ENCODE assay signal across 9 cellular contexts in genomic region chr17:67390646-67391480, GRCh38. TPM values are rescaled to one million over a fixed set of nuclear protein-coding genes. Genes with fewer than 3 reads are reported as not detected.
DNase-seq lines count a peak whose midpoint lies in the region; FAIRE-seq and TF ChIP-seq lines count a peak whose summit lies in the region.
"Had no signal": no experiment of that assay in that cellular context is flagged by ENCODE, and none has a peak within 500 bp of the region (broad histone marks: within the 10 kb centered on the region; RNA-seq: fewer than 3 reads in every experiment).

No MANE protein-coding gene starts in this region.

- H3K4me3 ChIP-seq in GM12864 (ENCODE audit: low read depth, low read length) (no peak overlapping the region), NB4 (ENCODE audit: low read depth, low read length) (no peak overlapping the region)
- H3K4me3 ChIP-seq: cardiac muscle cell had no signal

- DNase-seq in GM12864 (ENCODE audit: low read depth) (peak; percentile 58), H54 (ENCODE audit: insufficient read length, low spot score) (peak; percentile 70), NB4 (ENCODE audit: low read depth) (peak; percentile 84), endothelial cell (ENCODE audit: low spot score) (no peak), nephron progenitor cell (peak; percentile 25), urothelium cell line (ENCODE audit: low spot score) (peak; percentile 70), retina (no peak)
- peak; percentile 12 to 58 for DNase-seq in activated CD4-positive, alpha-beta T cell treated with anti-CD3 and anti-CD28 coated beads, Interleukin-2, amount 50 U/mL, for 24 hours (ENCODE audit: low read depth in 1 of 2, low spot score in 1 of 2)

- H3K4me1 Mint-ChIP-seq in endothelial cell (ENCODE audit: unreplicated experiment) (peaks cover 13% of the 10 kb centered on the region), nephron progenitor cell (peaks cover 47% of the 10 kb centered on the region)

- TF ChIP-seq CTCF in GM12864 (IDR thresholded peaks at IDR 0.05; ENCODE audit: low read depth, low read length, missing control alignments) (no peak), NB4 (IDR thresholded peaks at IDR 0.05; ENCODE audit: low read depth, low read length) (no peak), endothelial cell (IDR thresholded peaks at IDR 0.05; ENCODE audit: unreplicated experiment) (no peak), nephron progenitor cell (IDR thresholded peaks at IDR 0.05) (no peak)

- H3K9me3 Mint-ChIP-seq in endothelial cell (ENCODE audit: unreplicated experiment), result no peaks in the 10 kb centered on the region
- H3K9me3 Mint-ChIP-seq in nephron progenitor cell, result no peaks in the 10 kb centered on the region

- H3K36me3 Mint-ChIP-seq in endothelial cell (ENCODE audit: low read depth, unreplicated experiment), result no peaks in the 10 kb centered on the region
- peaks cover 9% of the 10 kb centered on the region for H3K36me3 Mint-ChIP-seq in nephron progenitor cell (ENCODE audit: low read depth)

- FAIRE-seq in H54 (lab: Jason Lieb, UNC) (peak; percentile 95), urothelium cell line (lab: Jason Lieb, UNC) (peak; percentile 56)

- TF ChIP-seq POLR2A in H54 (IDR thresholded peaks at IDR 0.05; ENCODE audit: low read depth, low read length) (no peak), NB4 (IDR thresholded peaks at IDR 0.05; ENCODE audit: extremely low read depth, insufficient read length) (no peak)

- peak overlapping the region; percentile 59 for H3K27ac Mint-ChIP-seq in endothelial cell (ENCODE audit: unreplicated experiment)
- peak overlapping the region; percentile 93 for H3K27ac Mint-ChIP-seq in nephron progenitor cell

- H3K4me3 Mint-ChIP-seq in endothelial cell (ENCODE audit: unreplicated experiment), result no peak overlapping the region
- no peak overlapping the region for H3K4me3 Mint-ChIP-seq in nephron progenitor cell

- no peaks in the 10 kb centered on the region for H3K27me3 Mint-ChIP-seq in endothelial cell (ENCODE audit: unreplicated experiment)
- H3K27me3 Mint-ChIP-seq in nephron progenitor cell (ENCODE audit: low read depth, poor library complexity), result no peaks in the 10 kb centered on the region

RNA-seq across cellular contexts. Expression of gene PITPNC1, which starts 13.8 kb away (rescaled TPM):
- total RNA-seq in endothelial cell (ENCODE audit: unreplicated experiment), result 39.7 TPM

RNA-seq across cellular contexts. Expression of gene PSMD12, which starts 24.5 kb away (rescaled TPM):
- total RNA-seq in endothelial cell (ENCODE audit: unreplicated experiment), result 46.2 TPM

Comparison
In these comparisons a context has a peak if more than half of its experiments do, and no peak if none do; other contexts are left out.
1. DNase-seq: peak in GM12864 (single experiment), H54 (single experiment), NB4 (single experiment), activated CD4-positive, alpha-beta T cell treated with anti-CD3 and anti-CD28 coated beads, Interleukin-2, amount 50 U/mL, for 24 hours (2 of 2), nephron progenitor cell (single experiment) and urothelium cell line (single experiment); none in endothelial cell (single experiment) and retina (single experiment).